In genomic region chr11:10807629-10808552, GRCh38 we compare ENCODE assay signal across 1 cellular context.
TF ChIP-seq lines count a peak whose summit lies in the region.

No MANE protein-coding gene starts in this region.

TF ChIP-seq in K562, 482 proteins besides CTCF, POLR2A, EP300 and RAD21 (continued from another document and continues in another):
- TF ChIP-seq PKNOX1 (IDR thresholded peaks at IDR 0.05) (no peak; the same call in 1 of the 2 replicates), PHTF2 (CRISPR knock-in tag; IDR thresholded peaks at IDR 0.05) (no peak), ZNF384 (IDR thresholded peaks at IDR 0.05; ENCODE audit: low read depth, low read length) (no peak), ZEB2 (IDR thresholded peaks at IDR 0.05) (no peak), CC2D1A (IDR thresholded peaks at IDR 0.05) (no peak), ZNF146 (CRISPR knock-in tag; IDR thresholded peaks at IDR 0.05; ENCODE audit: unreplicated experiment) (no peak), SNAPC5 (CRISPR knock-in tag; IDR thresholded peaks at IDR 0.05) (no peak), ATF4 (CRISPR knock-in tag; IDR thresholded peaks at IDR 0.05) (no peak; the same call in 1 of the 2 replicates), ZNF124 (CRISPR knock-in tag; IDR thresholded peaks at IDR 0.05) (no peak), KLF10 (CRISPR knock-in tag; IDR thresholded peaks at IDR 0.05) (no peak), PTBP1 (IDR thresholded peaks at IDR 0.05; ENCODE audit: low read depth, low read length) (no peak), ZNF431 (CRISPR knock-in tag; IDR thresholded peaks at IDR 0.05) (0 out of 2 replicates have a peak, but pooled peaks have one; percentile 50), ZBTB2 (IDR thresholded peaks at IDR 0.05) (no peak), ZNF518B (CRISPR knock-in tag; IDR thresholded peaks at IDR 0.05) (no peak), SMARCA4 (IDR thresholded peaks at IDR 0.05) (no peak), ESRRB (CRISPR knock-in tag; IDR thresholded peaks at IDR 0.05; ENCODE audit: borderline replicate concordance) (no peak), HMGXB4 (CRISPR knock-in tag; IDR thresholded peaks at IDR 0.05) (peak; percentile 80; the same call in 1 of the 2 replicates), ZKSCAN8 (CRISPR knock-in tag; IDR thresholded peaks at IDR 0.05) (no peak), ZC3H4 (CRISPR knock-in tag; IDR thresholded peaks at IDR 0.05; ENCODE audit: borderline replicate concordance) (peak; percentile 98), ZNF764 (CRISPR knock-in tag; IDR thresholded peaks at IDR 0.05; ENCODE audit: low read depth) (no peak), HDGF (IDR thresholded peaks at IDR 0.05) (no peak), RERE (CRISPR knock-in tag; IDR thresholded peaks at IDR 0.05; ENCODE audit: borderline replicate concordance) (no peak; the same call in 1 of the 2 replicates), ETS2 (tag; IDR thresholded peaks at IDR 0.05; ENCODE audit: borderline replicate concordance, poor library complexity, severe bottlenecking) (no peak), AFF1 (IDR thresholded peaks at IDR 0.05; ENCODE audit: low read depth in 1 of 2, partially characterized antibody in 2 of 2) (no peak), ZNF197 (CRISPR knock-in tag; IDR thresholded peaks at IDR 0.05; ENCODE audit: low read depth) (no peak), SMARCB1 (IDR thresholded peaks at IDR 0.05; ENCODE audit: insufficient read length, low read depth) (no peak), TFAM (CRISPR knock-in tag; conservative IDR thresholded peaks at IDR 0.05) (no peak), CREB5 (CRISPR knock-in tag; IDR thresholded peaks at IDR 0.05) (no peak), ELK1 (CRISPR knock-in tag; IDR thresholded peaks at IDR 0.05) (no peak), TRIM25 (IDR thresholded peaks at IDR 0.05; ENCODE audit: borderline replicate concordance) (no peak), SMARCE1 (IDR thresholded peaks at IDR 0.05) (no peak), ILF3 (IDR thresholded peaks at IDR 0.05; ENCODE audit: borderline replicate concordance) (no peak), SIN3A (IDR thresholded peaks at IDR 0.05; ENCODE audit: borderline replicate concordance in 2 of 2, control insufficient read depth in 1 of 2, low read depth in 2 of 2, low read length in 2 of 2) (peak in 1 of 2 experiments; percentile 34; a peak in 2 of 4 replicates)
